In genomic region chr14:63179383-63179782, GRCh38 we compare ENCODE assay signal across 21 cellular contexts. TPM values are rescaled to one million over a fixed set of nuclear protein-coding genes. Genes with fewer than 3 reads are reported as not detected.
DNase-seq lines count a peak whose midpoint lies in the region; ATAC-seq, FAIRE-seq and TF ChIP-seq lines count a peak whose summit lies in the region.
"Had no signal": no experiment of that assay in that cellular context is flagged by ENCODE, and none has a peak within 500 bp of the region (broad histone marks: within the 10 kb centered on the region; RNA-seq: fewer than 3 reads in every experiment).

No MANE protein-coding gene starts in this region.

- H3K27ac ChIP-seq in PC-3 (ENCODE audit: low read length) (peak overlapping the region; percentile 75), sigmoid colon (peak overlapping the region in 3 of 4 donors; percentile 28 to 52 (median 37)), stomach (peak overlapping the region in 2 of 5 donors; percentile 16 to 35)
- no peak overlapping the region for H3K27ac ChIP-seq in CD8-positive, alpha-beta T cell (ENCODE audit: low read depth, low read length)
- H3K27ac ChIP-seq: BLaER1, SJSA1 had no signal

- H3K4me3 Mint-ChIP-seq in activated naive CD4-positive, alpha-beta T cell treated with anti-CD3 and anti-CD28 coated beads for 36 hours = no peak overlapping the region
- no peak overlapping the region for H3K4me3 Mint-ChIP-seq in CD8-positive, alpha-beta T cell
- H3K4me3 Mint-ChIP-seq: activated B cell treated with CpG ODN at 0.5 μM for 24 hours; activated CD4-positive, alpha-beta memory T cell treated with anti-CD3 and anti-CD28 coated beads for 36 hours had no signal

- no peaks in the 10 kb centered on the region for H3K79me2 ChIP-seq in PC-3 (ENCODE audit: low read length)

- intact Hi-C loops in PC-3 (cut with micrococcal nuclease) (no loop called here), left cardiac atrium (cut with DNase I) (no loop called here), sigmoid colon (cut with DNase I) (loop anchor here (10.0 kb wide), 1 partner anchor 185 kb away; no protein-coding TSS in a partner anchor), stomach (cut with DNase I; ENCODE audit: low total_unique reads) (loop anchor here (10.0 kb wide), 1 partner anchor 95 kb away; no protein-coding TSS in a partner anchor)
- intact Hi-C loops in activated naive CD4-positive, alpha-beta T cell treated with anti-CD3 and anti-CD28 coated beads for 36 hours (cut with micrococcal nuclease) = no loop called here
- intact Hi-C loops in CD8-positive, alpha-beta T cell (cut with DNase I, micrococcal nuclease) = no loop called here

- peaks cover 12% of the 10 kb centered on the region for H3K4me1 ChIP-seq in PC-3 (ENCODE audit: insufficient read depth, low read length)
- H3K4me1 ChIP-seq in sigmoid colon = peaks cover 0 to 18% (median 11%) of the 10 kb centered on the region in 4 donors
- H3K4me1 ChIP-seq in stomach = peaks cover 0 to 20% (median 0%) of the 10 kb centered on the region in 4 donors
- H3K4me1 ChIP-seq in CD8-positive, alpha-beta T cell (ENCODE audit: insufficient read depth, low read length) = no peaks in the 10 kb centered on the region
- H3K4me1 ChIP-seq: BLaER1, SJSA1 had no signal

- H3K9me2 ChIP-seq in PC-3 (replicated peaks; ENCODE audit: low read length) = no peaks in the 10 kb centered on the region

- H3K36me3 Mint-ChIP-seq in activated naive CD4-positive, alpha-beta T cell treated with anti-CD3 and anti-CD28 coated beads for 36 hours (ENCODE audit: low read depth) = no peaks in the 10 kb centered on the region
- H3K36me3 Mint-ChIP-seq in CD8-positive, alpha-beta T cell = no peaks in the 10 kb centered on the region
- H3K36me3 Mint-ChIP-seq: activated CD4-positive, alpha-beta memory T cell treated with anti-CD3 and anti-CD28 coated beads for 36 hours had no signal

- H3K27me3 Mint-ChIP-seq in activated naive CD4-positive, alpha-beta T cell treated with anti-CD3 and anti-CD28 coated beads for 36 hours (ENCODE audit: low read depth) = peaks cover 5% of the 10 kb centered on the region
- H3K27me3 Mint-ChIP-seq in CD8-positive, alpha-beta T cell (ENCODE audit: low read depth) = no peaks in the 10 kb centered on the region
- H3K27me3 Mint-ChIP-seq: activated B cell treated with CpG ODN at 0.5 μM for 24 hours; activated CD4-positive, alpha-beta memory T cell treated with anti-CD3 and anti-CD28 coated beads for 36 hours had no signal

- BruUV-seq in PC-3 (replicated peaks; lab: Mats Ljungman, UMichigan) = no TSS peak

- H4K20me1 ChIP-seq in PC-3 (ENCODE audit: low read length) = no peaks in the 10 kb centered on the region
- H4K20me1 ChIP-seq: BLaER1 had no signal

- H3K4me2 ChIP-seq in PC-3 (ENCODE audit: low read length) = peak overlapping the region; percentile 28
- H3K4me2 ChIP-seq: BLaER1 had no signal

- peak overlapping the region; percentile 28; the same call in 1 of the 2 replicates for H3K9ac ChIP-seq in PC-3 (ENCODE audit: low read length)
- H3K9ac ChIP-seq: BLaER1 had no signal

- CTCF ChIA-PET in PC-3 (lab: Charles Lee) = no interaction called here
- CTCF ChIA-PET in activated naive CD4-positive, alpha-beta T cell treated with anti-CD3 and anti-CD28 coated beads for 36 hours (lab: Charles Lee) = no interaction called here
- CTCF ChIA-PET in CD8-positive, alpha-beta T cell (lab: Charles Lee) = no interaction called here

- TF ChIP-seq CTCF in PC-3 (conservative IDR thresholded peaks at IDR 0.05; ENCODE audit: low read depth, low read length) (no peak), bronchial epithelial cell (IDR thresholded peaks at IDR 0.05; ENCODE audit: insufficient read depth, low read length, severe bottlenecking) (no peak), sigmoid colon (IDR thresholded peaks at IDR 0.05) (no peak), stomach (IDR thresholded peaks at IDR 0.05) (no peak)
- TF ChIP-seq CTCF in CD8-positive, alpha-beta T cell (IDR thresholded peaks at IDR 0.05) = no peak

- H3F3A ChIP-seq in PC-3 (ENCODE audit: low read length, unreplicated experiment) = no peaks in the 10 kb centered on the region

- no peaks in the 10 kb centered on the region for H3K9me3 ChIP-seq in PC-3 (ENCODE audit: low read length)
- H3K9me3 ChIP-seq in sigmoid colon = no peaks in the 10 kb centered on the region
- no peaks in the 10 kb centered on the region for H3K9me3 ChIP-seq in stomach
- H3K9me3 ChIP-seq in CD8-positive, alpha-beta T cell (ENCODE audit: low read length) = no peaks in the 10 kb centered on the region
- H3K9me3 ChIP-seq: BLaER1, SJSA1 had no signal

- ATAC-seq in PC-3 (peak; percentile 70), left cardiac atrium (peak; percentile 4 to 34)
- no peak for ATAC-seq in CD8-positive, alpha-beta T cell

- no peak overlapping the region for H2AFZ ChIP-seq in PC-3 (ENCODE audit: low read length)

- no peaks in the 10 kb centered on the region for H3K36me3 ChIP-seq in PC-3 (ENCODE audit: low read depth, low read length)
- no peaks in the 10 kb centered on the region for H3K36me3 ChIP-seq in bronchial epithelial cell (ENCODE audit: control insufficient read depth, insufficient read depth, low read length)
- no peaks in the 10 kb centered on the region for H3K36me3 ChIP-seq in sigmoid colon
- no peaks in the 10 kb centered on the region for H3K36me3 ChIP-seq in stomach
- no peaks in the 10 kb centered on the region for H3K36me3 ChIP-seq in CD8-positive, alpha-beta T cell (ENCODE audit: insufficient read depth, low read length)
- H3K36me3 ChIP-seq: BLaER1, SJSA1 had no signal

- no peak for FAIRE-seq in bronchial epithelial cell (lab: Jason Lieb, UNC)
- FAIRE-seq: GM19239, islet of Langerhans had no signal

- H3K9me3 Mint-ChIP-seq in activated naive CD4-positive, alpha-beta T cell treated with anti-CD3 and anti-CD28 coated beads for 36 hours = no peaks in the 10 kb centered on the region
- H3K9me3 Mint-ChIP-seq in CD8-positive, alpha-beta T cell = no peaks in the 10 kb centered on the region
- H3K9me3 Mint-ChIP-seq: activated B cell treated with CpG ODN at 0.5 μM for 24 hours; activated CD4-positive, alpha-beta memory T cell treated with anti-CD3 and anti-CD28 coated beads for 36 hours had no signal

- H3K27me3 ChIP-seq in PC-3 (ENCODE audit: low read length) = 0 out of 2 replicates have a peak, but pooled peaks cover 15% of the 10 kb centered on the region
- no peaks in the 10 kb centered on the region for H3K27me3 ChIP-seq in bronchial epithelial cell (ENCODE audit: control insufficient read depth, insufficient read depth, low read length)
- H3K27me3 ChIP-seq in sigmoid colon = no peaks in the 10 kb centered on the region
- H3K27me3 ChIP-seq in stomach = no peaks in the 10 kb centered on the region
- H3K27me3 ChIP-seq in CD8-positive, alpha-beta T cell (ENCODE audit: insufficient read depth, low read length) = no peaks in the 10 kb centered on the region
- H3K27me3 ChIP-seq: BLaER1, SJSA1 had no signal

- H3K4me3 ChIP-seq in PC-3 (ENCODE audit: low read length) = no peak overlapping the region
- H3K4me3 ChIP-seq in bronchial epithelial cell (ENCODE audit: low read depth, low read length) = no peak overlapping the region
- no peak overlapping the region for H3K4me3 ChIP-seq in sigmoid colon
- no peak overlapping the region for H3K4me3 ChIP-seq in stomach
- H3K4me3 ChIP-seq in CD8-positive, alpha-beta T cell (ENCODE audit: low read depth, low read length) = no peak overlapping the region
- H3K4me3 ChIP-seq: BLaER1, SJSA1 had no signal

- H3K27ac Mint-ChIP-seq in activated naive CD4-positive, alpha-beta T cell treated with anti-CD3 and anti-CD28 coated beads for 36 hours = no peak overlapping the region
- H3K27ac Mint-ChIP-seq in CD8-positive, alpha-beta T cell = no peak overlapping the region
- H3K27ac Mint-ChIP-seq: activated B cell treated with CpG ODN at 0.5 μM for 24 hours; activated CD4-positive, alpha-beta memory T cell treated with anti-CD3 and anti-CD28 coated beads for 36 hours had no signal

- DNase-seq in PC-3 (peak; percentile 68), bronchial epithelial cell (ENCODE audit: low read depth) (peak; percentile 71), left cardiac atrium (no peak), sigmoid colon (no peak), stomach (no peak), SKM-1 treated with dmso at 0.1 percent for 144 hours (lab: John Stamatoyannopoulos, UW; ENCODE audit: unreplicated experiment) (no peak)
- no peak for DNase-seq in activated naive CD4-positive, alpha-beta T cell treated with anti-CD3 and anti-CD28 coated beads for 36 hours
- no peak for DNase-seq in CD8-positive, alpha-beta T cell
- DNase-seq: ACHN; activated B cell treated with CpG ODN at 0.5 μM for 24 hours; activated CD4-positive, alpha-beta memory T cell treated with anti-CD3 and anti-CD28 coated beads for 36 hours; Calu3; Kasumi-1; NCI-H1092 treated with DMSO at 0.1 percent for 48 hours; NCI-H2081 treated with DMSO at 0.1 percent for 48 hours; NCI-H510A had no signal

- TF ChIP-seq EP300 in sigmoid colon (IDR thresholded peaks at IDR 0.05) = no peak
- no peak for TF ChIP-seq EP300 in stomach (IDR thresholded peaks at IDR 0.05)

- 84 to 85% methylated on average over 4 of the region's 4 CpGs for WGBS in sigmoid colon, 2 donors
- 79 to 83% (median 83%) methylated on average over 4 of the region's 4 CpGs for WGBS in stomach, 5 donors

- TF ChIP-seq POLR2A in sigmoid colon (IDR thresholded peaks at IDR 0.05) (no peak), stomach (IDR thresholded peaks at IDR 0.05) (no peak)

- H3K4me1 Mint-ChIP-seq in activated naive CD4-positive, alpha-beta T cell treated with anti-CD3 and anti-CD28 coated beads for 36 hours (ENCODE audit: low read depth) = no peaks in the 10 kb centered on the region
- H3K4me1 Mint-ChIP-seq in CD8-positive, alpha-beta T cell (ENCODE audit: low read depth) = no peaks in the 10 kb centered on the region
- H3K4me1 Mint-ChIP-seq: activated B cell treated with CpG ODN at 0.5 μM for 24 hours had no signal

- POLR2A ChIA-PET in PC-3 (lab: Charles Lee; ENCODE audit: unreplicated experiment) = no interaction called here
- POLR2A ChIA-PET in CD8-positive, alpha-beta T cell (lab: Charles Lee) = no interaction called here

RNA-seq across cellular contexts. Expression of gene RHOJ, which starts 24.9 kb away (rescaled TPM):
- total RNA-seq in PC-3 (2014; rRNA removed) (not detected in 2 replicates), bronchial epithelial cell (not detected in 2 replicates), left cardiac atrium (10 to 100 TPM; 19.5 to 27.1 TPM), sigmoid colon (10 to 100 TPM in 2 of 4 donors, 1 to 10 TPM in 2; 5.3 to 28.5 (median 10.3) TPM), stomach (10 to 100 TPM in 1 of 5 donors, 1 to 10 TPM in 4; 2.2 to 18.5 (median 5.9) TPM)
- polyA plus RNA-seq in sigmoid colon (1 to 10 TPM; 1.6 to 6.6 (median 6.4) TPM), stomach (10 to 100 TPM in 1 of 3 donors, 1 to 10 TPM in 2; 5.2 to 15.9 (median 7.0) TPM)
- not detected for total RNA-seq in activated naive CD4-positive, alpha-beta T cell treated with anti-CD3 and anti-CD28 coated beads for 36 hours
- not detected for total RNA-seq in CD8-positive, alpha-beta T cell
- total RNA-seq: activated B cell treated with CpG ODN at 0.5 μM for 24 hours; activated CD4-positive, alpha-beta memory T cell treated with anti-CD3 and anti-CD28 coated beads for 36 hours; T-helper 2 cell treated with Interferon-gamma antibody and Interleukin-4, amounts not matched to agents 100 ng/mL and 5 ng/mL, for 36 hours had no signal

Comparison
In these comparisons a context has a peak if more than half of its experiments do, and no peak if none do; other contexts are left out.
1. DNase-seq: peak in PC-3 (single experiment) and bronchial epithelial cell (single experiment); none in left cardiac atrium (single experiment), sigmoid colon (single experiment), stomach (single experiment), SKM-1 treated with dmso at 0.1 percent for 144 hours (single experiment), activated naive CD4-positive, alpha-beta T cell treated with anti-CD3 and anti-CD28 coated beads for 36 hours (single experiment) and CD8-positive, alpha-beta T cell (0 of 7).
2. intact Hi-C loops: an anchor here in sigmoid colon (10.0 kb wide) and stomach (10.0 kb wide); none called in PC-3, left cardiac atrium, activated naive CD4-positive, alpha-beta T cell treated with anti-CD3 and anti-CD28 coated beads for 36 hours and CD8-positive, alpha-beta T cell.